In the genomic region with DNA sequence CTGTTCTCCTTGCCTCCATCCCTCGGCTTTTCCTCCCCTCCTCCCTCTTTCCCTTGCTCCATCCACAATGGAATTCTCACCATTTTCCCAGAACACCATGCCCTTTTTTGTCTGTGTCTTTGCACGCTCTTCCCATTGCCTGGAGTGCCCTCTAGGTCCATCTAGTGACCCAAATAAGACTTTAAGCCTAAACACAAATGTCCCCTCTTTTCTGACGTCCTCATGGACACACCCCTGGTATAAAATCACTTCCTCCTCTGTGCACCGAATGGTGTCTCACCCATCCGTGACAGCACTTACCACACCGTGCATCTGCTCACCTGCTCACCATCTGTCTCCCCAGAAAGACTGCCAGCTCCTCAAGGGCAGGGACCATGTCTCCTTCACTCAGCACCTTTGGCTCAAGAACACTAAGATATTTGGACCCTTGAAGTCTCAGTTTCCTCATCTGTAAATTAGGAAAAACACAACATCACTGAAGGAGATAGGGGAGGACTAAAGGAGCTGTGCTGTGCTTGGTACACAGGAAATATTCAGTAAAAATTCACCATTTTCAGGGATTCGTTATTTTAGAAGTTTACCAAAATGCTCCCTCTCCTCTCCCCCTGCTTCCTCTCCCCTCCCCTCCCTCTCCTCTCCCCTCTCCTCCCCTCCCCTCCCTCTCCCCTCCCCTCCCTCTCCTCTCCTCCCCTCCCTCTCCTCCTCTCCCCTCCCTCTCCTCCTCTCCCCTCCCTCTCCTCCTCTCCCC, we compare ENCODE assay signal across 9 cellular contexts. TPM values are rescaled to one million over a fixed set of nuclear protein-coding genes. Genes with fewer than 3 reads are reported as not detected.
DNase-seq lines count a peak whose midpoint lies in the region; ATAC-seq and TF ChIP-seq lines count a peak whose summit lies in the region.
"Had no signal": no experiment of that assay in that cellular context is flagged by ENCODE, and none has a peak within 500 bp of the region (broad histone marks: within the 10 kb centered on the region; RNA-seq: fewer than 3 reads in every experiment).

No MANE protein-coding gene starts in this region.

- no peak overlapping the region for H3K27ac Mint-ChIP-seq in CD4-positive, alpha-beta T cell

- intact Hi-C loops in CD4-positive, alpha-beta T cell (cut with DNase I, micrococcal nuclease): no loop called here

- TF ChIP-seq CTCF in CD4-positive, alpha-beta T cell (IDR thresholded peaks at IDR 0.05): no peak

- CTCF ChIA-PET in CD4-positive, alpha-beta T cell (lab: Charles Lee): interaction anchor here (1.1 kb wide), 1 partner anchor 9 kb away, joined by 3 read pairs; no protein-coding TSS in a partner anchor

- no peaks in the 10 kb centered on the region for H3K9me3 Mint-ChIP-seq in CD4-positive, alpha-beta T cell

- no peak overlapping the region for H3K4me3 Mint-ChIP-seq in CD4-positive, alpha-beta T cell

- peak; percentile 18 to 46 (median 35) for DNase-seq in NCI-H1417 (lab: John Stamatoyannopoulos, UW)
- DNase-seq in NCI-H1417 treated with DMSO at 0.1 percent for 48 hours (lab: John Stamatoyannopoulos, UW): no peak
- peak; percentile 82 for DNase-seq in NCI-H2029 (lab: John Stamatoyannopoulos, UW)
- DNase-seq in cerebellar cortex (ENCODE audit: low spot score): peak; percentile 66
- DNase-seq in renal cortical epithelial cell (ENCODE audit: low read depth): peak; percentile 41
- DNase-seq in medulla oblongata (ENCODE audit: extremely low spot score): no peak
- DNase-seq in CD4-positive, alpha-beta T cell: no peak

- peaks cover 30% of the 10 kb centered on the region for H3K27me3 Mint-ChIP-seq in CD4-positive, alpha-beta T cell

- H3K36me3 Mint-ChIP-seq in CD4-positive, alpha-beta T cell (ENCODE audit: low read depth): no peaks in the 10 kb centered on the region

- ATAC-seq in GM21526 (IDR thresholded peaks at IDR 0.05; ENCODE audit: low FRiP score, unreplicated experiment): no peak
- no peak for ATAC-seq in CD4-positive, alpha-beta T cell (ENCODE audit: poor library complexity)

- H3K27ac ChIP-seq in CD4-positive, alpha-beta T cell (ENCODE audit: low read depth, low read length): no peak overlapping the region
- H3K27ac ChIP-seq: thoracic aorta had no signal

- POLR2A ChIA-PET in CD4-positive, alpha-beta T cell (lab: Charles Lee): no interaction called here

- H3K9me3 ChIP-seq in CD4-positive, alpha-beta T cell (ENCODE audit: control insufficient read depth, low read length): no peaks in the 10 kb centered on the region
- H3K9me3 ChIP-seq: thoracic aorta had no signal

- no peaks in the 10 kb centered on the region for H3K27me3 ChIP-seq in CD4-positive, alpha-beta T cell (ENCODE audit: control insufficient read depth, insufficient read depth, low read length)

- H3K4me1 Mint-ChIP-seq in CD4-positive, alpha-beta T cell (ENCODE audit: low read depth): no peaks in the 10 kb centered on the region

RNA-seq across cellular contexts. Expression of a gene that starts 23.7 kb away (rescaled TPM):
- 14.1 and 23.3 TPM in 2 replicates for total RNA-seq in renal cortical epithelial cell
- total RNA-seq in CD4-positive, alpha-beta T cell: 10 to 100 TPM; 10.6 to 12.0 TPM

RNA-seq across cellular contexts. Expression of a gene that starts 30.5 kb away (rescaled TPM):
- total RNA-seq in renal cortical epithelial cell: not detected in 2 replicates
- not detected for total RNA-seq in CD4-positive, alpha-beta T cell

RNA-seq across cellular contexts. Expression of a gene that starts 47.5 kb away (rescaled TPM):
- total RNA-seq in renal cortical epithelial cell: 33.2 and 34.7 TPM in 2 replicates
- total RNA-seq in CD4-positive, alpha-beta T cell: 10 to 100 TPM; 28.8 to 28.9 TPM

Comparison
In these comparisons a context has a peak if more than half of its experiments do, and no peak if none do; other contexts are left out.
1. DNase-seq: peak in NCI-H1417 (3 of 3), NCI-H2029 (single experiment), cerebellar cortex (single experiment) and renal cortical epithelial cell (single experiment); none in NCI-H1417 treated with DMSO at 0.1 percent for 48 hours (single experiment), medulla oblongata (single experiment) and CD4-positive, alpha-beta T cell (0 of 10).